Comparison of ENCODE assay signal across 1 cellular context in the genomic region with DNA sequence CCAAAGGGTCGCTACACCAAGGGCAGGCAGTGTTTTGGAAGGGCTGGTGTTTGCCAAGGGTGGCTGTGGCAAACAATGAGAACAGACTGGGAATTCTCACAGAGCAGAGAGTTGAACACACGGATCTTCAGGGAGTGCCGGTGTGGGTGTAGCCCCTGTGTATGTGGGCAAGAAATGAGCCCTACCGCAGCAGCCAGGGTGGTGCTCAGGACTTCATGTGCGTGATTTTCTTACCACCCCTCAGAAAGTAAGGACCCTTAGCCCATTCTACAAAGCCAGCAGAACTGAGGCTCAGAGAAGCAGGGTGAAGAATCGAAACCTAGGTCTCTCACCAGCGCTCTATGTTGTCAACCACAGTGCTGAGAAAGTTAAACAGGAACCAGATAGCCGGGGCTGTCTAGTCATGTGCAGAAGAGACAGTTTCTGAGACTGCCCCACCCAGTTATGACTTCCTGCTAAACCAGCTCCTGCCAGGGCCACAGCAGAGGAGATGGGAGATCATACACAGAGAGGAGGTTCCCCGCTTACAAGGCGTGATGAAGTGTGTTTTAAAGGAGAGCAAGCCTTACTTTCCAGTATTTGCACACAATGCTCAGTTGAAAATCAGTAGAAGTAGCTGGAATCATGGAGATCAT.
TF ChIP-seq lines count a peak whose summit lies in the region.

No MANE protein-coding gene starts in this region.

TF ChIP-seq in K562, 482 proteins besides CTCF, POLR2A, EP300 and RAD21 (continued from another document):
- TF ChIP-seq, protein P1, sequence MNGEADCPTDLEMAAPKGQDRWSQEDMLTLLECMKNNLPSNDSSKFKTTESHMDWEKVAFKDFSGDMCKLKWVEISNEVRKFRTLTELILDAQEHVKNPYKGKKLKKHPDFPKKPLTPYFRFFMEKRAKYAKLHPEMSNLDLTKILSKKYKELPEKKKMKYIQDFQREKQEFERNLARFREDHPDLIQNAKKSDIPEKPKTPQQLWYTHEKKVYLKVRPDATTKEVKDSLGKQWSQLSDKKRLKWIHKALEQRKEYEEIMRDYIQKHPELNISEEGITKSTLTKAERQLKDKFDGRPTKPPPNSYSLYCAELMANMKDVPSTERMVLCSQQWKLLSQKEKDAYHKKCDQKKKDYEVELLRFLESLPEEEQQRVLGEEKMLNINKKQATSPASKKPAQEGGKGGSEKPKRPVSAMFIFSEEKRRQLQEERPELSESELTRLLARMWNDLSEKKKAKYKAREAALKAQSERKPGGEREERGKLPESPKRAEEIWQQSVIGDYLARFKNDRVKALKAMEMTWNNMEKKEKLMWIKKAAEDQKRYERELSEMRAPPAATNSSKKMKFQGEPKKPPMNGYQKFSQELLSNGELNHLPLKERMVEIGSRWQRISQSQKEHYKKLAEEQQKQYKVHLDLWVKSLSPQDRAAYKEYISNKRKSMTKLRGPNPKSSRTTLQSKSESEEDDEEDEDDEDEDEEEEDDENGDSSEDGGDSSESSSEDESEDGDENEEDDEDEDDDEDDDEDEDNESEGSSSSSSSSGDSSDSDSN (IDR thresholded peaks at IDR 0.05; ENCODE audit: borderline replicate concordance in 1 of 2, low read depth in 2 of 2, low read length in 2 of 2): no peak
- no peak for TF ChIP-seq EWSR1 (IDR thresholded peaks at IDR 0.05; ENCODE audit: borderline replicate concordance, low read depth, partially characterized antibody)
- TF ChIP-seq, protein P2, sequence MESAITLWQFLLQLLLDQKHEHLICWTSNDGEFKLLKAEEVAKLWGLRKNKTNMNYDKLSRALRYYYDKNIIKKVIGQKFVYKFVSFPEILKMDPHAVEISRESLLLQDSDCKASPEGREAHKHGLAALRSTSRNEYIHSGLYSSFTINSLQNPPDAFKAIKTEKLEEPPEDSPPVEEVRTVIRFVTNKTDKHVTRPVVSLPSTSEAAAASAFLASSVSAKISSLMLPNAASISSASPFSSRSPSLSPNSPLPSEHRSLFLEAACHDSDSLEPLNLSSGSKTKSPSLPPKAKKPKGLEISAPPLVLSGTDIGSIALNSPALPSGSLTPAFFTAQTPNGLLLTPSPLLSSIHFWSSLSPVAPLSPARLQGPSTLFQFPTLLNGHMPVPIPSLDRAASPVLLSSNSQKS (CRISPR knock-in tag; IDR thresholded peaks at IDR 0.05): no peak
- no peak for TF ChIP-seq NCOA2 (IDR thresholded peaks at IDR 0.05; ENCODE audit: partially characterized antibody in 2 of 2)
- no peak for TF ChIP-seq HMG20A (CRISPR knock-in tag; conservative IDR thresholded peaks at IDR 0.05)
- no peak for TF ChIP-seq FOS (IDR thresholded peaks at IDR 0.05; ENCODE audit: extremely low read depth, insufficient read length)
- no peak for TF ChIP-seq AFF4 (CRISPR knock-in tag; IDR thresholded peaks at IDR 0.05)
- no peak for TF ChIP-seq PYGO2 (tag; IDR thresholded peaks at IDR 0.05)
- TF ChIP-seq ZNF584 (CRISPR knock-in tag; IDR thresholded peaks at IDR 0.05; ENCODE audit: low read depth): no peak
- TF ChIP-seq RNF2 (IDR thresholded peaks at IDR 0.05): no peak; the same call in 1 of the 2 replicates
- no peak for TF ChIP-seq HDAC2 (IDR thresholded peaks at IDR 0.05)
- TF ChIP-seq GABPB1 (CRISPR knock-in tag; IDR thresholded peaks at IDR 0.05): no peak
- no peak for TF ChIP-seq HLTF (IDR thresholded peaks at IDR 0.05)
- TF ChIP-seq CC2D1A (IDR thresholded peaks at IDR 0.05): no peak
- TF ChIP-seq ZNF431 (CRISPR knock-in tag; IDR thresholded peaks at IDR 0.05): no peak
- no peak; the same call in 1 of the 2 replicates for TF ChIP-seq CUX1 (CRISPR knock-in tag; IDR thresholded peaks at IDR 0.05)
- TF ChIP-seq KLF13 (tag; IDR thresholded peaks at IDR 0.05; ENCODE audit: borderline replicate concordance, low read depth): no peak
- TF ChIP-seq, protein P3, sequence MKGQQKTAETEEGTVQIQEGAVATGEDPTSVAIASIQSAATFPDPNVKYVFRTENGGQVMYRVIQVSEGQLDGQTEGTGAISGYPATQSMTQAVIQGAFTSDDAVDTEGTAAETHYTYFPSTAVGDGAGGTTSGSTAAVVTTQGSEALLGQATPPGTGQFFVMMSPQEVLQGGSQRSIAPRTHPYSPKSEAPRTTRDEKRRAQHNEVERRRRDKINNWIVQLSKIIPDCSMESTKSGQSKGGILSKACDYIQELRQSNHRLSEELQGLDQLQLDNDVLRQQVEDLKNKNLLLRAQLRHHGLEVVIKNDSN (CRISPR knock-in tag; IDR thresholded peaks at IDR 0.05): peak; percentile 41
- no peak for TF ChIP-seq HDGF (IDR thresholded peaks at IDR 0.05)
- no peak for TF ChIP-seq ZNF696 (CRISPR knock-in tag; conservative IDR thresholded peaks at IDR 0.05)
- no peak for TF ChIP-seq CBX3 (IDR thresholded peaks at IDR 0.05; ENCODE audit: borderline replicate concordance in 1 of 2, low read length in 2 of 2)
- TF ChIP-seq FOXK2 (conservative IDR thresholded peaks at IDR 0.05 in 1 of 2, IDR thresholded peaks at IDR 0.05 in 1 of 2; ENCODE audit: low read depth in 2 of 2): peak; percentile 71 to 86
- TF ChIP-seq ZFP1 (CRISPR knock-in tag; IDR thresholded peaks at IDR 0.05): no peak
- TF ChIP-seq MYC (IDR thresholded peaks at IDR 0.05; ENCODE audit: low read depth, low read length): 0 out of 2 replicates have a peak, but pooled peaks have one; percentile 42
- TF ChIP-seq MYC (CRISPR knock-in tag; IDR thresholded peaks at IDR 0.05; ENCODE audit: borderline replicate concordance, low read depth): no peak
- TF ChIP-seq SP2 (IDR thresholded peaks at IDR 0.05; ENCODE audit: extremely low read depth, low read depth, low read length, poor library complexity, severe bottlenecking): no peak
- no peak for TF ChIP-seq PTRF (tag; IDR thresholded peaks at IDR 0.05)
- no peak; the same call in 1 of the 2 replicates for TF ChIP-seq NCOR1 (IDR thresholded peaks at IDR 0.05)
- TF ChIP-seq ELF4 (CRISPR knock-in tag; IDR thresholded peaks at IDR 0.05): peak; percentile 58; the same call in 1 of the 2 replicates
- TF ChIP-seq MECOM (CRISPR knock-in tag; IDR thresholded peaks at IDR 0.05): peak; percentile 80
- TF ChIP-seq ELK1 (CRISPR knock-in tag; IDR thresholded peaks at IDR 0.05): no peak
- TF ChIP-seq ZKSCAN1 (IDR thresholded peaks at IDR 0.05; ENCODE audit: low read depth, low read length): no peak
- TF ChIP-seq JUN (IDR thresholded peaks at IDR 0.05; ENCODE audit: borderline replicate concordance, low read depth, low read length): no peak; the same call in 1 of the 2 replicates
- TF ChIP-seq JUN (CRISPR knock-in tag; IDR thresholded peaks at IDR 0.05; ENCODE audit: borderline replicate concordance): no peak
- no peak for TF ChIP-seq TRIM25 (IDR thresholded peaks at IDR 0.05; ENCODE audit: borderline replicate concordance)
- TF ChIP-seq NELFE (IDR thresholded peaks at IDR 0.05; ENCODE audit: insufficient read depth, insufficient read length): no peak
- TF ChIP-seq POLR3G (IDR thresholded peaks at IDR 0.05; ENCODE audit: extremely low read depth, insufficient read length, insufficient replicate concordance): no peak
